19 cellular contexts compared by ENCODE assay signal in genomic region chr13:33032037-33032625, GRCh38. TPM values are rescaled to one million over a fixed set of nuclear protein-coding genes. Genes with fewer than 3 reads are reported as not detected.
DNase-seq lines count a peak whose midpoint lies in the region; ATAC-seq and TF ChIP-seq lines count a peak whose summit lies in the region.
"Had no signal": no experiment of that assay in that cellular context is flagged by ENCODE, and none has a peak within 500 bp of the region (broad histone marks: within the 10 kb centered on the region; RNA-seq: fewer than 3 reads in every experiment).

No MANE protein-coding gene starts in this region.

- intact Hi-C loops in left ventricle myocardium inferior (cut with micrococcal nuclease) = no loop called here
- intact Hi-C loops in upper lobe of right lung (cut with DNase I) = no loop called here

- no peaks in the 10 kb centered on the region for H3K36me3 ChIP-seq in left ventricle myocardium inferior
- H3K36me3 ChIP-seq in upper lobe of right lung = no peaks in the 10 kb centered on the region
- H3K36me3 ChIP-seq: uterus had no signal

- peaks cover 31% of the 10 kb centered on the region for H3K27me3 Mint-ChIP-seq in activated naive CD8-positive, alpha-beta T cell treated with anti-CD3 and anti-CD28 coated beads, Interleukin-2, amount 10 ng/mL, durations not matched to agents 7 days and 5 days
- peaks cover 16% of the 10 kb centered on the region for H3K27me3 Mint-ChIP-seq in activated naive CD8-positive, alpha-beta T cell treated with anti-CD3 and anti-CD28 coated beads, Interleukin-2, amount 50 U/mL, for 24 hours

- no peak overlapping the region for H3K27ac Mint-ChIP-seq in activated naive CD8-positive, alpha-beta T cell treated with anti-CD3 and anti-CD28 coated beads, Interleukin-2, amount 10 ng/mL, durations not matched to agents 7 days and 5 days
- H3K27ac Mint-ChIP-seq in activated naive CD8-positive, alpha-beta T cell treated with anti-CD3 and anti-CD28 coated beads, Interleukin-2, amount 50 U/mL, for 24 hours = no peak overlapping the region
- H3K27ac Mint-ChIP-seq: activated B cell treated with CpG ODN at 0.5 μM for 24 hours; endodermal cell; T-helper 2 cell treated with Interferon-gamma antibody and Interleukin-4, amounts not matched to agents 5 μg/mL and 100 μg/mL, for 36 hours had no signal

- no peak overlapping the region for H3K4me3 ChIP-seq in left ventricle myocardium inferior
- H3K4me3 ChIP-seq in upper lobe of right lung = no peak overlapping the region
- H3K4me3 ChIP-seq: body of pancreas, GM12878, uterus had no signal

- peaks cover 12% of the 10 kb centered on the region for H3K4me1 Mint-ChIP-seq in activated naive CD8-positive, alpha-beta T cell treated with anti-CD3 and anti-CD28 coated beads, Interleukin-2, amount 10 ng/mL, durations not matched to agents 7 days and 5 days
- H3K4me1 Mint-ChIP-seq in activated naive CD8-positive, alpha-beta T cell treated with anti-CD3 and anti-CD28 coated beads, Interleukin-2, amount 50 U/mL, for 24 hours = peaks cover 16% of the 10 kb centered on the region

- DNase-seq in activated naive CD8-positive, alpha-beta T cell treated with anti-CD3 and anti-CD28 coated beads, Interleukin-2, amount 10 ng/mL, durations not matched to agents 7 days and 5 days = no peak
- DNase-seq in activated naive CD8-positive, alpha-beta T cell treated with anti-CD3 and anti-CD28 coated beads, Interleukin-2, amount 50 U/mL, for 24 hours = no peak
- DNase-seq in MV-4-11 (lab: John Stamatoyannopoulos, UW) = peak; percentile 1
- peak; percentile 29 for DNase-seq in left ventricle myocardium inferior
- peak; percentile 68 for DNase-seq in upper lobe of right lung
- DNase-seq in NOMO-1 (lab: John Stamatoyannopoulos, UW; ENCODE audit: unreplicated experiment in 2 of 2) = no peak
- no peak for DNase-seq in NCI-H1417 treated with DMSO at 0.1 percent for 48 hours (lab: John Stamatoyannopoulos, UW)
- no peak for DNase-seq in NOMO-1 treated with DMSO at 0.1 percent for 48 hours (lab: John Stamatoyannopoulos, UW; ENCODE audit: unreplicated experiment)
- DNase-seq: activated B cell treated with CpG ODN at 0.5 μM for 24 hours; body of pancreas; CD4-positive, CD25-positive, alpha-beta regulatory T cell; endodermal cell; NCI-H1694; NCI-H82; nucleus accumbens; PC-3; uterus had no signal

- peaks cover 8% of the 10 kb centered on the region for H3K9me3 Mint-ChIP-seq in activated naive CD8-positive, alpha-beta T cell treated with anti-CD3 and anti-CD28 coated beads, Interleukin-2, amount 10 ng/mL, durations not matched to agents 7 days and 5 days
- H3K9me3 Mint-ChIP-seq in activated naive CD8-positive, alpha-beta T cell treated with anti-CD3 and anti-CD28 coated beads, Interleukin-2, amount 50 U/mL, for 24 hours = peaks cover 14% of the 10 kb centered on the region
- H3K9me3 Mint-ChIP-seq: activated B cell treated with CpG ODN at 0.5 μM for 24 hours; endodermal cell; T-helper 2 cell treated with Interferon-gamma antibody and Interleukin-4, amounts not matched to agents 5 μg/mL and 100 μg/mL, for 36 hours had no signal

- H3K27ac ChIP-seq in left ventricle myocardium inferior (replicated peaks) (no peak overlapping the region), upper lobe of right lung (no peak overlapping the region)
- H3K27ac ChIP-seq: body of pancreas, uterus had no signal

- TF ChIP-seq CTCF in left ventricle myocardium inferior (IDR thresholded peaks at IDR 0.05; ENCODE audit: borderline replicate concordance) = no peak
- TF ChIP-seq CTCF in upper lobe of right lung (IDR thresholded peaks at IDR 0.05) = no peak

- H3K36me3 Mint-ChIP-seq in activated naive CD8-positive, alpha-beta T cell treated with anti-CD3 and anti-CD28 coated beads, Interleukin-2, amount 10 ng/mL, durations not matched to agents 7 days and 5 days = peaks cover 5% of the 10 kb centered on the region
- peaks cover 4% of the 10 kb centered on the region for H3K36me3 Mint-ChIP-seq in activated naive CD8-positive, alpha-beta T cell treated with anti-CD3 and anti-CD28 coated beads, Interleukin-2, amount 50 U/mL, for 24 hours (ENCODE audit: low read depth)
- H3K36me3 Mint-ChIP-seq: CD4-positive, CD25-positive, alpha-beta regulatory T cell had no signal

- H3K9me3 ChIP-seq in left ventricle myocardium inferior (replicated peaks) = no peaks in the 10 kb centered on the region
- H3K9me3 ChIP-seq in upper lobe of right lung = no peaks in the 10 kb centered on the region
- H3K9me3 ChIP-seq: body of pancreas, uterus had no signal

- POLR2A ChIA-PET in activated naive CD8-positive, alpha-beta T cell treated with anti-CD3 and anti-CD28 coated beads, Interleukin-2, amount 10 ng/mL, durations not matched to agents 7 days and 5 days (lab: Charles Lee) = no interaction called here

- no peak for ATAC-seq in activated naive CD8-positive, alpha-beta T cell treated with anti-CD3 and anti-CD28 coated beads, Interleukin-2, amount 10 ng/mL, durations not matched to agents 7 days and 5 days (ENCODE audit: low read depth)
- no peak for ATAC-seq in activated naive CD8-positive, alpha-beta T cell treated with anti-CD3 and anti-CD28 coated beads, Interleukin-2, amount 50 U/mL, for 24 hours
- ATAC-seq in upper lobe of right lung = peak; percentile 82
- ATAC-seq: body of pancreas, GM12878, PC-3 had no signal

- no peaks in the 10 kb centered on the region for H3K4me1 ChIP-seq in left ventricle myocardium inferior
- H3K4me1 ChIP-seq in upper lobe of right lung = no peaks in the 10 kb centered on the region
- H3K4me1 ChIP-seq: body of pancreas, uterus had no signal

- H3K27me3 ChIP-seq in left ventricle myocardium inferior (ENCODE audit: low read depth) (no peaks in the 10 kb centered on the region), upper lobe of right lung (no peaks in the 10 kb centered on the region)
- H3K27me3 ChIP-seq: body of pancreas, uterus had no signal

- H3K4me3 Mint-ChIP-seq in activated naive CD8-positive, alpha-beta T cell treated with anti-CD3 and anti-CD28 coated beads, Interleukin-2, amount 10 ng/mL, durations not matched to agents 7 days and 5 days = peak overlapping the region; percentile 37
- no peak overlapping the region for H3K4me3 Mint-ChIP-seq in activated naive CD8-positive, alpha-beta T cell treated with anti-CD3 and anti-CD28 coated beads, Interleukin-2, amount 50 U/mL, for 24 hours
- H3K4me3 Mint-ChIP-seq: activated B cell treated with CpG ODN at 0.5 μM for 24 hours, endodermal cell had no signal

RNA-seq across cellular contexts. Expression of gene KL, which starts 15.9 kb away (rescaled TPM):
- total RNA-seq in activated naive CD8-positive, alpha-beta T cell treated with anti-CD3 and anti-CD28 coated beads, Interleukin-2, amount 10 ng/mL, durations not matched to agents 7 days and 5 days = under 1 TPM; 0.28 to 0.64 TPM
- total RNA-seq in left ventricle myocardium inferior (1.2 TPM), upper lobe of right lung (12.5 TPM)
- total RNA-seq: CD4-positive, CD25-positive, alpha-beta regulatory T cell had no signal

Comparison
In these comparisons a context has a peak if more than half of its experiments do, and no peak if none do; other contexts are left out.
1. DNase-seq: peak in MV-4-11 (single experiment), left ventricle myocardium inferior (single experiment) and upper lobe of right lung (single experiment); none in activated naive CD8-positive, alpha-beta T cell treated with anti-CD3 and anti-CD28 coated beads, Interleukin-2, amount 10 ng/mL, durations not matched to agents 7 days and 5 days (single experiment), activated naive CD8-positive, alpha-beta T cell treated with anti-CD3 and anti-CD28 coated beads, Interleukin-2, amount 50 U/mL, for 24 hours (single experiment), NOMO-1 (0 of 2), NCI-H1417 treated with DMSO at 0.1 percent for 48 hours (single experiment) and NOMO-1 treated with DMSO at 0.1 percent for 48 hours (single experiment).